ENCODE assay signal across 2 cellular contexts in genomic region chr3:126908752-126909275, GRCh38.
TF ChIP-seq lines count a peak whose summit lies in the region.

No MANE protein-coding gene starts in this region.

TF ChIP-seq in IMR-90, 13 proteins besides CTCF, POLR2A, EP300 and RAD21 (continued from another document):
- no peak for TF ChIP-seq CEBPB (IDR thresholded peaks at IDR 0.05; ENCODE audit: low read depth, low read length)
TF ChIP-seq in IMR-90: peak in this region for 0.

TF ChIP-seq in SK-N-SH treated with all-trans-retinoic acid at 6 μM for 48 hours, 23 proteins besides CTCF, POLR2A, EP300 and RAD21 (continued from another document):
- TF ChIP-seq ZNF565 (CRISPR knock-in tag; conservative IDR thresholded peaks at IDR 0.05; ENCODE audit: low read depth) (no peak), TOX (CRISPR knock-in tag; IDR thresholded peaks at IDR 0.05; ENCODE audit: borderline replicate concordance) (no peak), CREB5 (CRISPR knock-in tag; IDR thresholded peaks at IDR 0.05; ENCODE audit: low read depth) (no peak), BACH2 (CRISPR knock-in tag; IDR thresholded peaks at IDR 0.05; ENCODE audit: borderline replicate concordance) (no peak), TSHZ2 (CRISPR knock-in tag; IDR thresholded peaks at IDR 0.05) (no peak), ESRRG (CRISPR knock-in tag; IDR thresholded peaks at IDR 0.05) (no peak)
